ENCODE assay signal across 24 cellular contexts in genomic region chr9:133835273-133835901, GRCh38.
DNase-seq lines count a peak whose midpoint lies in the region; ATAC-seq and TF ChIP-seq lines count a peak whose summit lies in the region.
"Had no signal": no experiment of that assay in that cellular context is flagged by ENCODE, and none has a peak within 500 bp of the region (broad histone marks: within the 10 kb centered on the region; RNA-seq: fewer than 3 reads in every experiment).

No MANE protein-coding gene starts in this region.

- H2AFZ ChIP-seq in neural progenitor cell (replicated peaks) = no peak overlapping the region

- no peak overlapping the region for H3K9ac ChIP-seq in neural progenitor cell

- H3K4me3 ChIP-seq in HEK293 (ENCODE audit: low read depth, low read length) = no peak overlapping the region
- no peak overlapping the region for H3K4me3 ChIP-seq in neural progenitor cell
- H3K4me3 ChIP-seq: ascending aorta, esophagus muscularis mucosa had no signal

- H3K27ac ChIP-seq in HEK293 (ENCODE audit: extremely low read depth, low read depth, low read length) (no peak overlapping the region), neural progenitor cell (no peak overlapping the region)
- H3K27ac ChIP-seq: ascending aorta, esophagus muscularis mucosa, WERI-Rb-1 had no signal

- H3K27me3 Mint-ChIP-seq in neural progenitor cell (ENCODE audit: insufficient read depth, low read depth) = peaks cover 7% of the 10 kb centered on the region

- H4K20me1 ChIP-seq in neural progenitor cell (ENCODE audit: low read depth) = peaks cover 53% of the 10 kb centered on the region

- H3K79me2 ChIP-seq in neural progenitor cell (ENCODE audit: low read depth) = peaks cover 17% of the 10 kb centered on the region

- H3K4me3 Mint-ChIP-seq in neural progenitor cell = peak overlapping the region; percentile 54
- H3K4me3 Mint-ChIP-seq: activated CD4-positive, alpha-beta memory T cell treated with anti-CD3 and anti-CD28 coated beads for 36 hours; nephron; stimulated activated effector memory CD8-positive, alpha-beta T cell treated with anti-CD3 and anti-CD28 coated beads, Interleukin-12 subunit alpha, Interleukin-12 subunit beta, amount 100 ng/mL, for 72 hours had no signal

- DNase-seq in NCI-H524 (lab: John Stamatoyannopoulos, UW) = peak; percentile 97 to 98
- DNase-seq in ecto neural progenitor cell (ENCODE audit: low spot score) = peak; percentile 60
- DNase-seq in neural progenitor cell (ENCODE audit: low spot score) = peak; percentile 52
- DNase-seq in amygdala (lab: John Stamatoyannopoulos, UW) = no peak
- DNase-seq in MV-4-11 (lab: John Stamatoyannopoulos, UW) = no peak
- DNase-seq: activated CD4-positive, alpha-beta memory T cell treated with anti-CD3 and anti-CD28 coated beads for 36 hours; activated naive CD4-positive, alpha-beta T cell treated with anti-CD3 and anti-CD28 coated beads, Interleukin-2, amount 50 U/mL, for 16 hours; DND-41; effector CD4-positive, alpha-beta T cell; GOT3; KBM-7; left colon; midbrain; NCI-H2081 treated with DMSO at 0.1 percent for 48 hours; NCI-H526 treated with DMSO at 0.1 percent for 48 hours; posterior cingulate gyrus; T-helper 1 cell; WERI-Rb-1 had no signal

- H3F3A ChIP-seq in neural progenitor cell (ENCODE audit: low read depth) = peaks cover 23% of the 10 kb centered on the region

- no peaks in the 10 kb centered on the region for H3K4me1 ChIP-seq in HEK293 (ENCODE audit: control insufficient read depth, insufficient read depth, low read length)
- peaks cover 40% of the 10 kb centered on the region for H3K4me1 ChIP-seq in neural progenitor cell
- H3K4me1 ChIP-seq: ascending aorta had no signal

- no peak for ATAC-seq in GM19397 (IDR thresholded peaks at IDR 0.05; ENCODE audit: unreplicated experiment)
- ATAC-seq: left colon had no signal

- peaks cover 4% of the 10 kb centered on the region for H3K36me3 Mint-ChIP-seq in neural progenitor cell
- H3K36me3 Mint-ChIP-seq: activated CD4-positive, alpha-beta memory T cell treated with anti-CD3 and anti-CD28 coated beads for 36 hours; stimulated activated effector memory CD8-positive, alpha-beta T cell treated with anti-CD3 and anti-CD28 coated beads, Interleukin-12 subunit alpha, Interleukin-12 subunit beta, amount 100 ng/mL, for 72 hours had no signal

- no peak overlapping the region for H3K4me2 ChIP-seq in neural progenitor cell

- POLR2A ChIA-PET in HEK293 (lab: Yijun Ruan, JAX) = interaction anchor here (0.6 kb wide), 1 partner anchor 244 kb away, joined by 3 read pairs; no protein-coding TSS in a partner anchor

- no peaks in the 10 kb centered on the region for H3K9me3 ChIP-seq in HEK293 (ENCODE audit: control insufficient read depth, insufficient read depth, low read depth, low read length)
- H3K9me3 ChIP-seq in neural progenitor cell (ENCODE audit: low read depth) = no peaks in the 10 kb centered on the region
- H3K9me3 ChIP-seq: ascending aorta, esophagus muscularis mucosa had no signal

- H3K36me3 ChIP-seq in HEK293 (ENCODE audit: control insufficient read depth in 2 of 2, insufficient read depth in 1 of 2, low read length in 2 of 2) (no peaks in the 10 kb centered on the region), neural progenitor cell (no peaks in the 10 kb centered on the region)
- H3K36me3 ChIP-seq: ascending aorta had no signal

- peaks cover 39% of the 10 kb centered on the region for H3K4me1 Mint-ChIP-seq in neural progenitor cell
- H3K4me1 Mint-ChIP-seq: stimulated activated effector memory CD8-positive, alpha-beta T cell treated with anti-CD3 and anti-CD28 coated beads, Interleukin-12 subunit alpha, Interleukin-12 subunit beta, amount 100 ng/mL, for 72 hours had no signal

- H3K9me3 Mint-ChIP-seq in neural progenitor cell = no peaks in the 10 kb centered on the region
- H3K9me3 Mint-ChIP-seq: activated CD4-positive, alpha-beta memory T cell treated with anti-CD3 and anti-CD28 coated beads for 36 hours; nephron; stimulated activated effector memory CD8-positive, alpha-beta T cell treated with anti-CD3 and anti-CD28 coated beads, Interleukin-12 subunit alpha, Interleukin-12 subunit beta, amount 100 ng/mL, for 72 hours had no signal

- TF ChIP-seq CTCF in HEK293 (tag by site-specific recombination; IDR thresholded peaks at IDR 0.05) = no peak
- TF ChIP-seq CTCF in neural progenitor cell (IDR thresholded peaks at IDR 0.05) = no peak

- no peaks in the 10 kb centered on the region for H3K27me3 ChIP-seq in neural progenitor cell
- H3K27me3 ChIP-seq: ascending aorta, esophagus muscularis mucosa had no signal

- CTCF ChIA-PET in HEK293 (lab: Yijun Ruan, JAX) = interaction anchor here (0.6 to 1.3 kb wide), 4 partner anchors 42 to 160 kb away, joined by 3 to 4 read pairs (median 3); no protein-coding TSS in a partner anchor

- peak overlapping the region; percentile 64 for H3K27ac Mint-ChIP-seq in neural progenitor cell
- H3K27ac Mint-ChIP-seq: activated CD4-positive, alpha-beta memory T cell treated with anti-CD3 and anti-CD28 coated beads for 36 hours; stimulated activated effector memory CD8-positive, alpha-beta T cell treated with anti-CD3 and anti-CD28 coated beads, Interleukin-12 subunit alpha, Interleukin-12 subunit beta, amount 100 ng/mL, for 72 hours had no signal

TF ChIP-seq in HEK293, 187 proteins besides CTCF, POLR2A, EP300 and RAD21:
- TF ChIP-seq ZFP37 (tag by site-specific recombination; IDR thresholded peaks at IDR 0.05) (no peak), ZSCAN30 (tag by site-specific recombination; IDR thresholded peaks at IDR 0.05) (no peak), ZNF654 (tag by site-specific recombination; IDR thresholded peaks at IDR 0.05; ENCODE audit: low read depth) (no peak), ZNF449 (tag by site-specific recombination; IDR thresholded peaks at IDR 0.05) (peak; percentile 73)

Comparison
In these comparisons a context has a peak if more than half of its experiments do, and no peak if none do; other contexts are left out.
1. DNase-seq: peak in NCI-H524 (2 of 2), ecto neural progenitor cell (single experiment) and neural progenitor cell (single experiment); none in amygdala (0 of 56) and MV-4-11 (single experiment).